Comparison of ENCODE assay signal across 19 cellular contexts in the genomic region with DNA sequence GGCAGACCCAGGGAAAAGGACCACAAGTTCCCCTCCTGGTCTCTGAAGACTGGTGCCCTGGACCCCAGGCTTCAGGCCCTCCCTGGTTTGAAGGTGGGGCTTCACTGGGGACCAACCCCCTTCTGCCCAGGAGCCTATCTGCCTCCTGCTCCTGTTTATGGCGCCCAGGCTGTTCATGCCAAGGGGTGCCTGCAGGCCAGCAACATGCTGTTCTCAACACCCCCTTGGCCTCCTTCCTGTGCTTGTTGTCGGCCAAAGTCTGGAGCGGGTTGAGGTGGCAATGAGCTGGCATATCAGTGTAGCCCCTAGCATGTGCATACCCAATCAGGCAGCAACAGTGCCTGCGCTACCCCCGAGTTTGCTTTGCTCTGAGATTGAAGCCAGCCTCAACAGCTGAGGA. TPM values are rescaled to one million over a fixed set of nuclear protein-coding genes. Genes with fewer than 3 reads are reported as not detected.
DNase-seq lines count a peak whose midpoint lies in the region; ATAC-seq and TF ChIP-seq lines count a peak whose summit lies in the region.
"Had no signal": no experiment of that assay in that cellular context is flagged by ENCODE, and none has a peak within 500 bp of the region (broad histone marks: within the 10 kb centered on the region; RNA-seq: fewer than 3 reads in every experiment).

No MANE protein-coding gene starts in this region.

- TF ChIP-seq EP300 in SK-N-SH (IDR thresholded peaks at IDR 0.05; ENCODE audit: borderline replicate concordance in 1 of 2, low read depth in 1 of 2, low read length in 1 of 2): no peak

- TF ChIP-seq POLR2A in IMR-90 (IDR thresholded peaks at IDR 0.05; ENCODE audit: low read depth, low read length): no peak
- no peak for TF ChIP-seq POLR2A in spleen (IDR thresholded peaks at IDR 0.05)

- in situ Hi-C loops in IMR-90 (cut with MboI; ENCODE audit: low sequenced_read_pairs): no loop called here

- H3K23ac ChIP-seq in IMR-90 (ENCODE audit: low read depth, low read length): peak overlapping the region; percentile 67; the same call in 1 of the 2 replicates
- H3K23ac ChIP-seq in mesenchymal stem cell (ENCODE audit: low read length in 2 of 2): no peak overlapping the region

- H3F3A ChIP-seq in SK-N-SH (replicated peaks; ENCODE audit: insufficient read depth): peaks cover 35% of the 10 kb centered on the region

- peaks cover 34% of the 10 kb centered on the region for H3K9me1 ChIP-seq in IMR-90 (ENCODE audit: insufficient read depth, low read length)

- H3K4me1 ChIP-seq in SK-N-SH (ENCODE audit: control insufficient read depth in 1 of 2, insufficient read depth in 2 of 2, low read depth in 1 of 2, low read length in 1 of 2): peaks cover 8 to 52% of the 10 kb centered on the region in 2 experiments
- peaks cover 31% of the 10 kb centered on the region for H3K4me1 ChIP-seq in IMR-90 (ENCODE audit: control insufficient read depth, insufficient read depth, low read length)
- peaks cover 14% of the 10 kb centered on the region for H3K4me1 ChIP-seq in mesenchymal stem cell (ENCODE audit: control insufficient read depth, insufficient read depth, low read depth, low read length)
- H3K4me1 ChIP-seq in spleen: peaks cover 0 to 16% (median 9%) of the 10 kb centered on the region in 6 donors
- H3K4me1 ChIP-seq: HAP-1 had no signal

- H2BK20ac ChIP-seq in IMR-90 (ENCODE audit: low read depth, low read length): peak overlapping the region; percentile 99

- peak overlapping the region; percentile 90 for H3K4ac ChIP-seq in IMR-90 (ENCODE audit: low read depth, low read length)
- peak overlapping the region in 1 of 2 experiments; percentile 40 for H3K4ac ChIP-seq in mesenchymal stem cell (ENCODE audit: low read depth in 1 of 2, low read length in 2 of 2)

- peak overlapping the region; percentile 99 for H2AK5ac ChIP-seq in IMR-90 (ENCODE audit: low read depth, low read length)
- H2AK5ac ChIP-seq in mesenchymal stem cell (ENCODE audit: low read length, severe bottlenecking): peak overlapping the region; percentile 95

- DNase-seq in SK-N-SH: no peak
- no peak for DNase-seq in IMR-90
- DNase-seq in mesenchymal stem cell: no peak
- peak; percentile 54 for DNase-seq in spleen
- DNase-seq in iPS-NIHi11 (ENCODE audit: low spot score): no peak
- DNase-seq: CD8-positive, alpha-beta T cell; COR-L47; DMS153; DMS79 treated with DMSO at 0.1 percent for 48 hours; GDM1; GOT3 had no signal

- H3K9me3 ChIP-seq in SK-N-SH (no peaks in the 10 kb centered on the region), IMR-90 (ENCODE audit: control insufficient read depth, insufficient read depth, low read length) (no peaks in the 10 kb centered on the region), mesenchymal stem cell (ENCODE audit: control insufficient read depth, low read length) (no peaks in the 10 kb centered on the region), spleen (no peaks in the 10 kb centered on the region)
- H3K9me3 ChIP-seq: HAP-1 had no signal

- H3K9ac ChIP-seq in SK-N-SH (peak overlapping the region; percentile 41; the same call in 1 of the 2 replicates), IMR-90 (ENCODE audit: low read depth, low read length) (no peak overlapping the region), mesenchymal stem cell (ENCODE audit: low read length) (no peak overlapping the region)

- no peak overlapping the region for H3K4me3 ChIP-seq in SK-N-SH (ENCODE audit: low read depth in 2 of 2, low read length in 1 of 2)
- H3K4me3 ChIP-seq in IMR-90 (ENCODE audit: insufficient read depth, low read depth, low read length): no peak overlapping the region
- H3K4me3 ChIP-seq in mesenchymal stem cell (ENCODE audit: insufficient read depth in 1 of 2, low read depth in 1 of 2, low read length in 2 of 2): no peak overlapping the region
- H3K4me3 ChIP-seq in spleen: no peak overlapping the region
- H3K4me3 ChIP-seq: HAP-1 had no signal

- BruUV-seq in IMR-90 (replicated peaks; lab: Mats Ljungman, UMichigan): no TSS peak

- peak overlapping the region; percentile 97 for H4K5ac ChIP-seq in IMR-90 (ENCODE audit: low read depth, low read length)

- dilution Hi-C loops in IMR-90 (cut with HindIII; ENCODE audit: low sequenced_read_pairs, unreplicated experiment): no loop called here

- no peak for ATAC-seq in SK-N-SH treated with all-trans-retinoic acid at 6 μM for 48 hours
- no peak for ATAC-seq in IMR-90 (ENCODE audit: low read depth)
- ATAC-seq in HG03442 (IDR thresholded peaks at IDR 0.05; ENCODE audit: unreplicated experiment): no peak
- ATAC-seq in HG02798 (IDR thresholded peaks at IDR 0.05; ENCODE audit: poor library complexity, unreplicated experiment): no peak
- ATAC-seq: CD8-positive, alpha-beta T cell had no signal

- CTCF ChIA-PET in SK-N-SH (lab: Yijun Ruan, JAX): no interaction called here
- CTCF ChIA-PET in IMR-90 (lab: Yijun Ruan, JAX): no interaction called here

- H2BK12ac ChIP-seq in mesenchymal stem cell (ENCODE audit: low read length in 2 of 2): peak overlapping the region; percentile 69 to 99

- H3K79me1 ChIP-seq in IMR-90 (ENCODE audit: low read depth in 1 of 2, low read length in 2 of 2) (no peaks in the 10 kb centered on the region; a peak in 2 of 4 replicates), mesenchymal stem cell (replicated peaks; ENCODE audit: low read length, poor library complexity, severe bottlenecking) (no peaks in the 10 kb centered on the region)

- intact Hi-C loops in IMR-90 (cut with micrococcal nuclease): no loop called here
- intact Hi-C loops in spleen (cut with DNase I; ENCODE audit: low total_unique reads): no loop called here

- peak overlapping the region; percentile 100 for H2BK5ac ChIP-seq in IMR-90 (ENCODE audit: low read depth, low read length, poor library complexity, severe bottlenecking)
- H2BK5ac ChIP-seq in mesenchymal stem cell (ENCODE audit: low read depth, low read length, poor library complexity, severe bottlenecking): no peak overlapping the region

- no peak overlapping the region for H3K56ac ChIP-seq in IMR-90 (ENCODE audit: extremely low read depth, insufficient read depth, low read length)

- H2BK15ac ChIP-seq in IMR-90 (ENCODE audit: low read depth, low read length): peak overlapping the region; percentile 95; the same call in 2 of the 3 replicates
- H2BK15ac ChIP-seq in mesenchymal stem cell (ENCODE audit: low read depth, poor library complexity, severe bottlenecking): peak overlapping the region; percentile 80

- no peak overlapping the region for H3K4me2 ChIP-seq in SK-N-SH
- no peak overlapping the region for H3K4me2 ChIP-seq in IMR-90 (ENCODE audit: low read depth, low read length)
- H3K4me2 ChIP-seq in mesenchymal stem cell (ENCODE audit: low read length, poor library complexity, severe bottlenecking): no peak overlapping the region

- H3K79me2 ChIP-seq in SK-N-SH (ENCODE audit: insufficient read depth): no peaks in the 10 kb centered on the region

- H4K91ac ChIP-seq in IMR-90 (ENCODE audit: insufficient read depth, low read depth, low read length): peak overlapping the region; percentile 98
- peak overlapping the region; percentile 3 for H4K91ac ChIP-seq in mesenchymal stem cell (ENCODE audit: low read length)

- peak overlapping the region; percentile 42 for H2AK9ac ChIP-seq in IMR-90 (replicated peaks; ENCODE audit: low read depth, low read length, poor library complexity)

- peak overlapping the region; percentile 98 for H3K18ac ChIP-seq in IMR-90 (ENCODE audit: low read depth, low read length)
- peak overlapping the region; percentile 23 to 71 for H3K18ac ChIP-seq in mesenchymal stem cell (ENCODE audit: low read depth in 1 of 2, low read length in 2 of 2)

- peak overlapping the region; percentile 90 for H3K14ac ChIP-seq in IMR-90 (replicated peaks; ENCODE audit: low read depth, low read length)
- H3K14ac ChIP-seq in mesenchymal stem cell (ENCODE audit: low read length in 2 of 2): peak overlapping the region in 1 of 2 experiments; percentile 78

- WGBS in SK-N-SH (ENCODE audit: low lambda C conversion rate): 86% methylated on average over 4 of the region's 5 CpGs
- WGBS in IMR-90 (ENCODE audit: extremely low coverage in 2 of 2, insufficient read length in 1 of 2), 2 experiments: 100% methylated on average over 3 of the region's 5 CpGs; no CpG with 5 or more reads in 1 of the 2 experiments
- 97% methylated on average over 5 of the region's 5 CpGs for WGBS in mesenchymal stem cell
- 95 to 99% (median 98%) methylated on average over 4 to 5 of the region's 5 CpGs for WGBS in spleen, 5 donors

- no peaks in the 10 kb centered on the region for H4K20me1 ChIP-seq in SK-N-SH (ENCODE audit: insufficient read depth)
- no peaks in the 10 kb centered on the region for H4K20me1 ChIP-seq in IMR-90 (ENCODE audit: insufficient read depth, low read length)

- H2BK120ac ChIP-seq in IMR-90 (ENCODE audit: low read depth, low read length) (peak overlapping the region; percentile 99), mesenchymal stem cell (ENCODE audit: low read depth, low read length) (no peak overlapping the region)

- H4K8ac ChIP-seq in IMR-90 (ENCODE audit: low read depth in 2 of 2, low read length in 2 of 2) (peak overlapping the region; percentile 86 to 90; a peak in 3 of 4 replicates), mesenchymal stem cell (ENCODE audit: low read length) (peak overlapping the region; percentile 61)

- POLR2A ChIA-PET in SK-N-SH (lab: Yijun Ruan, JAX): no interaction called here
- POLR2A ChIA-PET in IMR-90 (lab: Charles Lee; ENCODE audit: unreplicated experiment): no interaction called here

- H3K27ac ChIP-seq in SK-N-SH (ENCODE audit: low read depth in 2 of 2, low read length in 1 of 2) (peak overlapping the region in 1 of 2 experiments; percentile 89; a peak in 3 of 4 replicates), IMR-90 (ENCODE audit: insufficient read depth, low read length) (peak overlapping the region; percentile 93; the same call in 1 of the 2 replicates), mesenchymal stem cell (ENCODE audit: low read length, poor library complexity, severe bottlenecking) (no peak overlapping the region), spleen (no peak overlapping the region)
- H3K27ac ChIP-seq: 22Rv1 had no signal

- no peaks in the 10 kb centered on the region for H3K9me2 ChIP-seq in SK-N-SH

- H3K27me3 ChIP-seq in SK-N-SH (ENCODE audit: insufficient read depth): no peaks in the 10 kb centered on the region
- no peaks in the 10 kb centered on the region for H3K27me3 ChIP-seq in IMR-90 (ENCODE audit: control insufficient read depth, insufficient read depth, low read length)
- no peaks in the 10 kb centered on the region for H3K27me3 ChIP-seq in mesenchymal stem cell (ENCODE audit: control insufficient read depth in 1 of 2, insufficient read depth in 1 of 2, low read length in 2 of 2)
- H3K27me3 ChIP-seq in spleen (replicated peaks in 1 of 7): no peaks in the 10 kb centered on the region

- H3K36me3 ChIP-seq in SK-N-SH (replicated peaks in 1 of 2; ENCODE audit: control insufficient read depth in 1 of 2, insufficient read depth in 2 of 2, low read length in 1 of 2) (no peaks in the 10 kb centered on the region), IMR-90 (ENCODE audit: control insufficient read depth, insufficient read depth, low read length) (no peaks in the 10 kb centered on the region), mesenchymal stem cell (ENCODE audit: control insufficient read depth in 1 of 2, insufficient read depth in 2 of 2, low read depth in 1 of 2, low read length in 2 of 2) (no peaks in the 10 kb centered on the region), spleen (no peaks in the 10 kb centered on the region)
- H3K36me3 ChIP-seq: HAP-1 had no signal

- TF ChIP-seq RAD21 in SK-N-SH (IDR thresholded peaks at IDR 0.05; ENCODE audit: low read length) (no peak), IMR-90 (IDR thresholded peaks at IDR 0.05; ENCODE audit: low read length) (no peak)

- H2AFZ ChIP-seq in SK-N-SH (ENCODE audit: low read depth): no peak overlapping the region
- peak overlapping the region; percentile 74 for H2AFZ ChIP-seq in IMR-90 (replicated peaks; ENCODE audit: low read length, poor library complexity)
- H2AFZ ChIP-seq in mesenchymal stem cell (ENCODE audit: low read depth, low read length): no peak overlapping the region

- TF ChIP-seq CTCF in SK-N-SH (IDR thresholded peaks at IDR 0.05): no peak
- TF ChIP-seq CTCF in IMR-90 (conservative IDR thresholded peaks at IDR 0.05; ENCODE audit: low read depth, low read length): no peak
- TF ChIP-seq CTCF in spleen (IDR thresholded peaks at IDR 0.05 in 8 of 11, conservative IDR thresholded peaks at IDR 0.05 in 3 of 11): no peak

RNA-seq across cellular contexts. Expression of a gene that starts 46.3 kb away (rescaled TPM):
- polyA plus RNA-seq in SK-N-SH (2012; rRNA removed) (not detected in 2 replicates), IMR-90 (2012; rRNA removed) (not detected in 2 replicates), spleen (not detected)
- polyA plus RNA-seq in SK-N-SH (2012; cell fraction: cytosol; rRNA removed): 0.20 and 0.31 TPM in 2 replicates
- not detected in 2 replicates for polyA plus RNA-seq in SK-N-SH (2012; cell fraction: nucleus; rRNA removed)
- total RNA-seq in IMR-90 (2012; rRNA removed) (not detected in 2 replicates), spleen (not detected)
- polyA plus RNA-seq in IMR-90 (2012; cell fraction: cytosol; rRNA removed): not detected in 2 replicates
- not detected in 2 replicates for polyA plus RNA-seq in IMR-90 (2012; cell fraction: nucleus; rRNA removed; ENCODE audit: low replicate concordance)
- 0.28 TPM for polyA plus RNA-seq in mesenchymal stem cell (2013, experiment 1 of 2)
- polyA plus RNA-seq in mesenchymal stem cell (2013, experiment 2 of 2): 0.11 TPM
- total RNA-seq: CD8-positive, alpha-beta T cell had no signal
- polyA plus RNA-seq: BJ, CD14-positive monocyte, IgD-negative memory B cell had no signal
